22 cellular contexts compared by ENCODE assay signal in genomic region chr19:45217957-45218334, GRCh38. TPM values are rescaled to one million over a fixed set of nuclear protein-coding genes. Genes with fewer than 3 reads are reported as not detected.
DNase-seq lines count a peak whose midpoint lies in the region; ATAC-seq and TF ChIP-seq lines count a peak whose summit lies in the region.
"Had no signal": no experiment of that assay in that cellular context is flagged by ENCODE, and none has a peak within 500 bp of the region (broad histone marks: within the 10 kb centered on the region; RNA-seq: fewer than 3 reads in every experiment).

No MANE protein-coding gene starts in this region.

- H3K4me1 ChIP-seq in SK-N-SH (ENCODE audit: control insufficient read depth in 1 of 2, insufficient read depth in 2 of 2, low read depth in 1 of 2, low read length in 1 of 2) (peaks cover 0 to 6% of the 10 kb centered on the region in 2 experiments; a peak in 1 of 4 replicates), iPS-18a (ENCODE audit: control insufficient read depth, low read depth, low read length) (no peaks in the 10 kb centered on the region)
- H3K4me1 ChIP-seq: BE2C, Caco-2 had no signal

- peaks cover 75% of the 10 kb centered on the region for H3K27me3 Mint-ChIP-seq in WTC11 (ENCODE audit: low read depth)

- TF ChIP-seq CTCF in SK-N-SH (IDR thresholded peaks at IDR 0.05): no peak
- TF ChIP-seq CTCF in WTC11 (IDR thresholded peaks at IDR 0.05): no peak

- H3K36me3 Mint-ChIP-seq in WTC11: no peaks in the 10 kb centered on the region

- H3K9me3 ChIP-seq in SK-N-SH: no peaks in the 10 kb centered on the region
- H3K9me3 ChIP-seq in iPS-18a (ENCODE audit: control insufficient read depth, low read depth, low read length): no peaks in the 10 kb centered on the region
- H3K9me3 ChIP-seq: BE2C, Caco-2, MG63 had no signal

- peaks cover 17% of the 10 kb centered on the region for H3K4me1 Mint-ChIP-seq in WTC11

- 34% methylated on average over 14 of the region's 14 CpGs for WGBS in SK-N-SH (ENCODE audit: low lambda C conversion rate)

- H3K27ac Mint-ChIP-seq in WTC11: no peak overlapping the region
- H3K27ac Mint-ChIP-seq: CD4-positive, alpha-beta T cell had no signal

- H3K27ac ChIP-seq in SK-N-SH (ENCODE audit: low read depth in 2 of 2, low read length in 1 of 2) (no peak overlapping the region), iPS-18a (ENCODE audit: low read length) (no peak overlapping the region)

- ATAC-seq in SK-N-SH treated with all-trans-retinoic acid at 6 μM for 48 hours (no peak), WTC11 (peak; percentile 23; the same call in 1 of the 2 replicates), HG03159 (IDR thresholded peaks at IDR 0.05; ENCODE audit: unreplicated experiment) (no peak), HG03521 (IDR thresholded peaks at IDR 0.05; ENCODE audit: unreplicated experiment) (no peak)

- H3K27me3 ChIP-seq in SK-N-SH (ENCODE audit: insufficient read depth) (peaks cover 48% of the 10 kb centered on the region), iPS-18a (ENCODE audit: control insufficient read depth, insufficient read depth, low read length) (peaks cover 59% of the 10 kb centered on the region)
- H3K27me3 ChIP-seq: MG63 had no signal

- no peak overlapping the region for H3K9ac ChIP-seq in SK-N-SH
- no peak overlapping the region for H3K9ac ChIP-seq in iPS-18a (ENCODE audit: low read length)

- no peaks in the 10 kb centered on the region for H3K36me3 ChIP-seq in SK-N-SH (replicated peaks in 1 of 2; ENCODE audit: control insufficient read depth in 1 of 2, insufficient read depth in 2 of 2, low read length in 1 of 2)
- H3K36me3 ChIP-seq in iPS-18a (ENCODE audit: control insufficient read depth, low read depth, low read length): no peaks in the 10 kb centered on the region
- H3K36me3 ChIP-seq: BE2C, MG63 had no signal

- no peak for DNase-seq in SK-N-SH
- no peak for DNase-seq in WTC11 (ENCODE audit: low spot score)
- no peak for DNase-seq in NCI-H1694 (lab: John Stamatoyannopoulos, UW)
- DNase-seq: BE2C; Caco-2; CD4-positive, alpha-beta T cell; GDM1; GOT3; Kasumi-1; MG63; NCI-H1048; NCI-H2227 treated with DMSO at 0.1 percent for 48 hours; NCI-H510A treated with DMSO at 0.1 percent for 48 hours; NCI-H774; OCI-M1 had no signal

- peak overlapping the region in 1 of 2 experiments; percentile 38; a peak in 1 of 4 replicates for H3K4me3 ChIP-seq in SK-N-SH (ENCODE audit: low read depth in 2 of 2, low read length in 1 of 2)
- peak overlapping the region; percentile 53 for H3K4me3 ChIP-seq in iPS-18a (ENCODE audit: low read length)
- H3K4me3 ChIP-seq: MG63 had no signal

- no peaks in the 10 kb centered on the region for H3K9me2 ChIP-seq in SK-N-SH

- TF ChIP-seq RAD21 in SK-N-SH (IDR thresholded peaks at IDR 0.05; ENCODE audit: low read length): no peak

- peak overlapping the region; percentile 68 for H3K4me3 Mint-ChIP-seq in WTC11
- H3K4me3 Mint-ChIP-seq: CD4-positive, alpha-beta T cell had no signal

- POLR2A ChIA-PET in SK-N-SH (lab: Yijun Ruan, JAX): no interaction called here
- POLR2A ChIA-PET in WTC11 (lab: Charles Lee): no interaction called here

- no peak for TF ChIP-seq EP300 in SK-N-SH (IDR thresholded peaks at IDR 0.05; ENCODE audit: borderline replicate concordance in 1 of 2, low read depth in 1 of 2, low read length in 1 of 2)

- no peaks in the 10 kb centered on the region for H3K79me2 ChIP-seq in SK-N-SH (ENCODE audit: insufficient read depth)

- H4K20me1 ChIP-seq in SK-N-SH (ENCODE audit: insufficient read depth): no peaks in the 10 kb centered on the region

- no peaks in the 10 kb centered on the region for H3F3A ChIP-seq in SK-N-SH (replicated peaks; ENCODE audit: insufficient read depth)

- no peaks in the 10 kb centered on the region for H3K9me3 Mint-ChIP-seq in WTC11
- H3K9me3 Mint-ChIP-seq: CD4-positive, alpha-beta T cell had no signal

- peak overlapping the region; percentile 69; the same call in 1 of the 2 replicates for H3K4me2 ChIP-seq in SK-N-SH

- no peak overlapping the region for H2AFZ ChIP-seq in SK-N-SH (ENCODE audit: low read depth)

- CTCF ChIA-PET in SK-N-SH (lab: Yijun Ruan, JAX) (no interaction called here), WTC11 (lab: Charles Lee) (interaction anchor here (0.7 to 1.4 kb wide), 6 partner anchors 13 to 267 kb away, joined by 3 to 5 read pairs (median 3); partner anchors contain the start of gene BLOC1S3)

TF ChIP-seq in SK-N-SH, 30 proteins besides CTCF, POLR2A, EP300 and RAD21:
- TF ChIP-seq GATA2 (CRISPR knock-in tag; IDR thresholded peaks at IDR 0.05): no peak

TF ChIP-seq in SK-N-SH treated with all-trans-retinoic acid at 6 μM for 48 hours, 23 proteins besides CTCF, POLR2A, EP300 and RAD21 (continues in another document):
- TF ChIP-seq ISL1 (CRISPR knock-in tag; IDR thresholded peaks at IDR 0.05): no peak
- TF ChIP-seq PPARA (CRISPR knock-in tag; IDR thresholded peaks at IDR 0.05; ENCODE audit: borderline replicate concordance): no peak
- no peak for TF ChIP-seq ZNF8 (CRISPR knock-in tag; IDR thresholded peaks at IDR 0.05)
- no peak for TF ChIP-seq GLIS3 (CRISPR knock-in tag; IDR thresholded peaks at IDR 0.05)
- no peak for TF ChIP-seq CSRNP3 (CRISPR knock-in tag; IDR thresholded peaks at IDR 0.05)

TF ChIP-seq in WTC11, 78 proteins besides CTCF, POLR2A, EP300 and RAD21 (continues in another document):
- TF ChIP-seq IRF1 (CRISPR knock-in tag; IDR thresholded peaks at IDR 0.05) (no peak), ATF1 (CRISPR knock-in tag; IDR thresholded peaks at IDR 0.05) (no peak), ZNF263 (CRISPR knock-in tag; IDR thresholded peaks at IDR 0.05; ENCODE audit: low read depth) (no peak), ZNF121 (CRISPR knock-in tag; IDR thresholded peaks at IDR 0.05) (no peak), NFATC4 (CRISPR knock-in tag; IDR thresholded peaks at IDR 0.05) (no peak), FOXJ3 (CRISPR knock-in tag; IDR thresholded peaks at IDR 0.05; ENCODE audit: borderline replicate concordance) (no peak), ZBTB21 (CRISPR knock-in tag; IDR thresholded peaks at IDR 0.05; ENCODE audit: borderline replicate concordance) (no peak), NFE2L1 (CRISPR knock-in tag; IDR thresholded peaks at IDR 0.05) (no peak)
- TF ChIP-seq, protein P1, sequence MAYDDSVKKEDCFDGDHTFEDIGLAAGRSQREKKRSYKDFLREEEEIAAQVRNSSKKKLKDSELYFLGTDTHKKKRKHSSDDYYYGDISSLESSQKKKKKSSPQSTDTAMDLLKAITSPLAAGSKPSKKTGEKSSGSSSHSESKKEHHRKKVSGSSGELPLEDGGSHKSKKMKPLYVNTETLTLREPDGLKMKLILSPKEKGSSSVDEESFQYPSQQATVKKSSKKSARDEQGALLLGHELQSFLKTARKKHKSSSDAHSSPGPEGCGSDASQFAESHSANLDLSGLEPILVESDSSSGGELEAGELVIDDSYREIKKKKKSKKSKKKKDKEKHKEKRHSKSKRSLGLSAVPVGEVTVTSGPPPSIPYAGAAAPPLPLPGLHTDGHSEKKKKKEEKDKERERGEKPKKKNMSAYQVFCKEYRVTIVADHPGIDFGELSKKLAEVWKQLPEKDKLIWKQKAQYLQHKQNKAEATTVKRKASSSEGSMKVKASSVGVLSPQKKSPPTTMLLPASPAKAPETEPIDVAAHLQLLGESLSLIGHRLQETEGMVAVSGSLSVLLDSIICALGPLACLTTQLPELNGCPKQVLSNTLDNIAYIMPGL (CRISPR knock-in tag; IDR thresholded peaks at IDR 0.05): no peak

RNA-seq across cellular contexts. Expression of gene EXOC3L2, which starts 27.3 kb away (rescaled TPM):
- polyA plus RNA-seq in SK-N-SH (2012; rRNA removed): 0.02 TPM in 1 of 2 replicates, not detected in the other
- polyA plus RNA-seq in SK-N-SH (2012; cell fraction: cytosol; rRNA removed): not detected in 2 replicates
- polyA plus RNA-seq in SK-N-SH (2012; cell fraction: nucleus; rRNA removed): not detected in 2 replicates
- 2.7 to 3.5 TPM (median 3.1 TPM) in 3 replicates for total RNA-seq in WTC11 (2021)
- total RNA-seq: A172; Caco-2; CD4-positive, alpha-beta T cell; HT-29; RPMI7951 had no signal

RNA-seq across cellular contexts. Expression of gene MARK4, which starts 33.1 kb away (rescaled TPM):
- 9.8 and 16.3 TPM in 2 replicates for polyA plus RNA-seq in SK-N-SH (2012; rRNA removed)
- 18.2 and 22.7 TPM in 2 replicates for polyA plus RNA-seq in SK-N-SH (2012; cell fraction: cytosol; rRNA removed)
- 31.0 and 42.9 TPM in 2 replicates for polyA plus RNA-seq in SK-N-SH (2012; cell fraction: nucleus; rRNA removed)
- 58.5 to 60.8 TPM (median 58.6 TPM) in 3 replicates for total RNA-seq in WTC11 (2021)

RNA-seq across cellular contexts. Expression of gene BLOC1S3, which starts 39.4 kb away (rescaled TPM):
- 3.0 and 3.7 TPM in 2 replicates for polyA plus RNA-seq in SK-N-SH (2012; rRNA removed)
- 1.9 and 2.2 TPM in 2 replicates for polyA plus RNA-seq in SK-N-SH (2012; cell fraction: cytosol; rRNA removed)
- polyA plus RNA-seq in SK-N-SH (2012; cell fraction: nucleus; rRNA removed): 3.5 and 5.6 TPM in 2 replicates
- total RNA-seq in WTC11 (2021): 9.0 to 10.8 TPM (median 10.0 TPM) in 3 replicates

RNA-seq across cellular contexts. Expression of gene TRAPPC6A, which starts 39.9 kb away (rescaled TPM):
- 53.0 and 59.0 TPM in 2 replicates for polyA plus RNA-seq in SK-N-SH (2012; rRNA removed)
- polyA plus RNA-seq in SK-N-SH (2012; cell fraction: cytosol; rRNA removed): 34.4 and 43.2 TPM in 2 replicates
- polyA plus RNA-seq in SK-N-SH (2012; cell fraction: nucleus; rRNA removed): 25.3 and 26.7 TPM in 2 replicates
- total RNA-seq in WTC11 (2021): 59.7 to 75.8 TPM (median 67.1 TPM) in 3 replicates

RNA-seq across cellular contexts. Expression of gene NKPD1, which starts 57.2 kb away (rescaled TPM):
- 0.06 and 0.12 TPM in 2 replicates for polyA plus RNA-seq in SK-N-SH (2012; rRNA removed)
- 0.03 and 0.04 TPM in 2 replicates for polyA plus RNA-seq in SK-N-SH (2012; cell fraction: cytosol; rRNA removed)
- polyA plus RNA-seq in SK-N-SH (2012; cell fraction: nucleus; rRNA removed): 0.97 and 1.9 TPM in 2 replicates
- total RNA-seq in WTC11 (2021): 0.57 to 1.1 TPM (median 0.76 TPM) in 3 replicates
- total RNA-seq: A172 had no signal
